ENCODE assay signal across 7 cellular contexts in genomic region chr19:10746437-10746836, GRCh38. TPM values are rescaled to one million over a fixed set of nuclear protein-coding genes. Genes with fewer than 3 reads are reported as not detected.
DNase-seq lines count a peak whose midpoint lies in the region; ATAC-seq and TF ChIP-seq lines count a peak whose summit lies in the region.
"Not testable (repeated sequence)": the region's sequence is repeated elsewhere in the genome, so short reads cannot be mapped to it uniquely, and the experiment has no call there.

No MANE protein-coding gene starts in this region.

- not testable (repeated sequence) for H3K27me3 ChIP-seq in CD8-positive, alpha-beta memory T cell (ENCODE audit: insufficient read depth, low read length, poor library complexity, severe bottlenecking); transverse colon

- H3K27ac ChIP-seq in 22Rv1 (peak overlapping the region; percentile 38; the same call in 1 of the 2 replicates), RWPE1 (peak overlapping the region; percentile 86), transverse colon (peak overlapping the region; percentile 86 to 88 (median 87))
- not testable (repeated sequence) for H3K27ac ChIP-seq in CD8-positive, alpha-beta memory T cell (ENCODE audit: low read depth, low read length)

- H3K27ac Mint-ChIP-seq in CD8-positive, alpha-beta memory T cell = peak overlapping the region in 6 of 8 donors; percentile 22 to 90 (median 62)
- peak overlapping the region; percentile 38 for H3K27ac Mint-ChIP-seq in activated T-cell treated with anti-CD3 and anti-CD28 coated beads, Interleukin-2, amount 50 U/mL, for 72 hours
- peak overlapping the region; percentile 27 for H3K27ac Mint-ChIP-seq in dendritic cell treated with granulocyte-macrophage colony-stimulating factor and Interleukin-4, amounts not matched to agents 40 ng/mL and 50 ng/mL, for 4 days
- peak overlapping the region; percentile 79 to 97 for H3K27ac Mint-ChIP-seq in natural killer cell

- H3K4me1 Mint-ChIP-seq in CD8-positive, alpha-beta memory T cell = peaks cover 57 to 86% (median 60%) of the 10 kb centered on the region in 3 donors
- H3K4me1 Mint-ChIP-seq in activated T-cell treated with anti-CD3 and anti-CD28 coated beads, Interleukin-2, amount 50 U/mL, for 72 hours (ENCODE audit: low read depth) = peaks cover 51% of the 10 kb centered on the region
- H3K4me1 Mint-ChIP-seq in dendritic cell treated with granulocyte-macrophage colony-stimulating factor and Interleukin-4, amounts not matched to agents 40 ng/mL and 50 ng/mL, for 4 days (ENCODE audit: low read depth) = peaks cover 85% of the 10 kb centered on the region
- H3K4me1 Mint-ChIP-seq in natural killer cell = peaks cover 64 to 69% of the 10 kb centered on the region in 2 donors

- intact Hi-C loops in dendritic cell treated with granulocyte-macrophage colony-stimulating factor and Interleukin-4, amounts not matched to agents 40 ng/mL and 50 ng/mL, for 4 days (cut with micrococcal nuclease); natural killer cell (cut with micrococcal nuclease); transverse colon (cut with DNase I; ENCODE audit: low total_unique reads): not testable (repeated sequence)

- 70 to 81% methylated on average over 5 to 8 of the region's 8 CpGs for WGBS in transverse colon (ENCODE audit: low coverage in 1 of 2), 2 donors

- not testable (repeated sequence) for H3K9me3 Mint-ChIP-seq in CD8-positive, alpha-beta memory T cell; activated T-cell treated with anti-CD3 and anti-CD28 coated beads, Interleukin-2, amount 50 U/mL, for 72 hours; dendritic cell treated with granulocyte-macrophage colony-stimulating factor and Interleukin-4, amounts not matched to agents 40 ng/mL and 50 ng/mL, for 4 days; natural killer cell

- POLR2A ChIA-PET in CD8-positive, alpha-beta memory T cell (lab: Charles Lee); RWPE1 (lab: Yijun Ruan, JAX; ENCODE audit: low non-redundant PET): not testable (repeated sequence)

- not testable (repeated sequence) for DNase-seq in CD8-positive, alpha-beta memory T cell; RWPE1 (ENCODE audit: low spot score); activated T-cell treated with anti-CD3 and anti-CD28 coated beads, Interleukin-2, amount 50 U/mL, for 72 hours; natural killer cell; transverse colon

- not testable (repeated sequence) for H3K9me3 ChIP-seq in CD8-positive, alpha-beta memory T cell (ENCODE audit: low read length); transverse colon

- in situ Hi-C loops in transverse colon (cut with MboI; ENCODE audit: low pct_ligation_motif_present in 1 of 4, low pct_unique_long_range_greater_than_20kb in 1 of 4, low sequenced_read_pairs in 3 of 4) = not testable (repeated sequence)

- CTCF ChIA-PET in CD8-positive, alpha-beta memory T cell (lab: Charles Lee) = interaction anchor here (0.7 kb wide), 1 partner anchor 161 kb away, joined by 3 read pairs; no protein-coding TSS in a partner anchor
- CTCF ChIA-PET in RWPE1 (lab: Yijun Ruan, JAX) = not testable (repeated sequence)

- not testable (repeated sequence) for TF ChIP-seq CTCF in 22Rv1 (IDR thresholded peaks at IDR 0.05); RWPE1 (conservative IDR thresholded peaks at IDR 0.05; ENCODE audit: low read depth); natural killer cell (IDR thresholded peaks at IDR 0.05); transverse colon (IDR thresholded peaks at IDR 0.05)

- ATAC-seq in activated T-cell treated with anti-CD3 and anti-CD28 coated beads, Interleukin-2, amount 50 U/mL, for 72 hours (replicated peaks in 1 of 2); natural killer cell: not testable (repeated sequence)

- H3K36me3 ChIP-seq in CD8-positive, alpha-beta memory T cell (ENCODE audit: insufficient read depth, low read length); transverse colon: not testable (repeated sequence)

- H3K27me3 Mint-ChIP-seq in CD8-positive, alpha-beta memory T cell; activated T-cell treated with anti-CD3 and anti-CD28 coated beads, Interleukin-2, amount 50 U/mL, for 72 hours (ENCODE audit: low read depth); dendritic cell treated with granulocyte-macrophage colony-stimulating factor and Interleukin-4, amounts not matched to agents 40 ng/mL and 50 ng/mL, for 4 days; natural killer cell (ENCODE audit: low read depth in 2 of 2): not testable (repeated sequence)

- not testable (repeated sequence) for H3K4me3 ChIP-seq in CD8-positive, alpha-beta memory T cell (ENCODE audit: low read length); transverse colon

- peaks cover 63% of the 10 kb centered on the region for H3K4me1 ChIP-seq in CD8-positive, alpha-beta memory T cell (ENCODE audit: insufficient read depth, low read length)
- H3K4me1 ChIP-seq in transverse colon = peaks cover 52 to 99% (median 94%) of the 10 kb centered on the region in 4 donors

- peak overlapping the region in 1 of 7 donors; percentile 7 for H3K4me3 Mint-ChIP-seq in CD8-positive, alpha-beta memory T cell
- H3K4me3 Mint-ChIP-seq in activated T-cell treated with anti-CD3 and anti-CD28 coated beads, Interleukin-2, amount 50 U/mL, for 72 hours; dendritic cell treated with granulocyte-macrophage colony-stimulating factor and Interleukin-4, amounts not matched to agents 40 ng/mL and 50 ng/mL, for 4 days; natural killer cell: not testable (repeated sequence)

- TF ChIP-seq EP300 in transverse colon (IDR thresholded peaks at IDR 0.05; ENCODE audit: low read depth) = not testable (repeated sequence)

- peaks cover 0 to 11% (median 0%) of the 10 kb centered on the region in 3 donors for H3K36me3 Mint-ChIP-seq in CD8-positive, alpha-beta memory T cell
- not testable (repeated sequence) for H3K36me3 Mint-ChIP-seq in activated T-cell treated with anti-CD3 and anti-CD28 coated beads, Interleukin-2, amount 50 U/mL, for 72 hours (ENCODE audit: insufficient read depth in 2 of 2); natural killer cell
- peaks cover 15% of the 10 kb centered on the region for H3K36me3 Mint-ChIP-seq in dendritic cell treated with granulocyte-macrophage colony-stimulating factor and Interleukin-4, amounts not matched to agents 40 ng/mL and 50 ng/mL, for 4 days (ENCODE audit: low read depth)

- not testable (repeated sequence) for TF ChIP-seq POLR2A in transverse colon (IDR thresholded peaks at IDR 0.05)

RNA-seq across cellular contexts. Expression of gene DNM2, which starts 28.6 kb away (rescaled TPM):
- 100 to 1,000 TPM; 154 to 165 TPM for total RNA-seq in CD8-positive, alpha-beta memory T cell
- 105 TPM for polyA plus RNA-seq in CD8-positive, alpha-beta memory T cell
- total RNA-seq in activated T-cell treated with anti-CD3 and anti-CD28 coated beads, Interleukin-2, amount 50 U/mL, for 72 hours = 100 to 1,000 TPM; 241 to 266 TPM
- 100 to 1,000 TPM; 419 to 491 (median 428) TPM for total RNA-seq in natural killer cell
- total RNA-seq in transverse colon = 1,000 to 10,000 TPM in 1 of 4 donors, 100 to 1,000 TPM in 3; 469 to 1,152 (median 585) TPM

RNA-seq across cellular contexts. Expression of gene QTRT1, which starts 45.2 kb away (rescaled TPM):
- 10 to 100 TPM; 76.1 to 80.1 TPM for total RNA-seq in CD8-positive, alpha-beta memory T cell
- 32.2 TPM for polyA plus RNA-seq in CD8-positive, alpha-beta memory T cell
- total RNA-seq in activated T-cell treated with anti-CD3 and anti-CD28 coated beads, Interleukin-2, amount 50 U/mL, for 72 hours = 10 to 100 TPM; 48.9 to 49.5 TPM
- total RNA-seq in natural killer cell = 10 to 100 TPM; 29.0 to 37.5 (median 29.9) TPM
- 100 to 1,000 TPM in 1 of 4 donors, 10 to 100 TPM in 3; 28.5 to 201 (median 39.9) TPM for total RNA-seq in transverse colon

Comparison
In these comparisons a context has a peak if more than half of its experiments do, and no peak if none do; other contexts are left out.
1. H3K27ac Mint-ChIP-seq: peak in every context shown above with its lines; median percentile 88 in natural killer cell; 62 in CD8-positive, alpha-beta memory T cell; 38 in activated T-cell treated with anti-CD3 and anti-CD28 coated beads, Interleukin-2, amount 50 U/mL, for 72 hours; 27 in dendritic cell treated with granulocyte-macrophage colony-stimulating factor and Interleukin-4, amounts not matched to agents 40 ng/mL and 50 ng/mL, for 4 days.